1 cellular context compared by ENCODE assay signal in genomic region chr20:25553819-25554296, GRCh38.
TF ChIP-seq lines count a peak whose summit lies in the region.

No MANE protein-coding gene starts in this region.

TF ChIP-seq in HEK293, 187 proteins besides CTCF, POLR2A, EP300 and RAD21 (continued from another document and continues in another):
- TF ChIP-seq ZNF280D (tag by site-specific recombination; IDR thresholded peaks at IDR 0.05) (no peak), ZNF398 (tag by site-specific recombination; IDR thresholded peaks at IDR 0.05) (no peak), ZNF561 (tag by site-specific recombination; IDR thresholded peaks at IDR 0.05; ENCODE audit: borderline replicate concordance) (no peak), ZNF521 (tag by site-specific recombination; IDR thresholded peaks at IDR 0.05) (no peak), ZNF248 (tag by site-specific recombination; IDR thresholded peaks at IDR 0.05) (no peak), ZNF266 (tag by site-specific recombination; IDR thresholded peaks at IDR 0.05; ENCODE audit: low read depth) (no peak), ZNF791 (tag by site-specific recombination; IDR thresholded peaks at IDR 0.05) (no peak), ZNF558 (tag by site-specific recombination; IDR thresholded peaks at IDR 0.05) (no peak), ZNF341 (tag by site-specific recombination; IDR thresholded peaks at IDR 0.05; ENCODE audit: low read depth) (peak; percentile 54), ZBTB49 (tag by site-specific recombination; IDR thresholded peaks at IDR 0.05; ENCODE audit: low read depth) (no peak), PRDM10 (tag by site-specific recombination; IDR thresholded peaks at IDR 0.05) (peak; percentile 40; the same call in 1 of the 2 replicates), BCL11A (tag by site-specific recombination; IDR thresholded peaks at IDR 0.05; ENCODE audit: low read depth) (no peak), ZNF518A (tag by site-specific recombination; conservative IDR thresholded peaks at IDR 0.05; ENCODE audit: low read depth) (no peak), ZNF366 (tag by site-specific recombination; conservative IDR thresholded peaks at IDR 0.05) (no peak), ZBTB7A (tag by site-specific recombination; IDR thresholded peaks at IDR 0.05; ENCODE audit: low read depth) (no peak), GFI1B (tag by site-specific recombination; IDR thresholded peaks at IDR 0.05) (no peak), ZSCAN16 (tag by site-specific recombination; IDR thresholded peaks at IDR 0.05) (peak; percentile 87; the same call in 1 of the 2 replicates), ZNF664 (tag by site-specific recombination; IDR thresholded peaks at IDR 0.05) (no peak), ZNF704 (tag by site-specific recombination; IDR thresholded peaks at IDR 0.05) (no peak), ZNF560 (tag by site-specific recombination; IDR thresholded peaks at IDR 0.05; ENCODE audit: borderline replicate concordance) (no peak), ZNF184 (tag by site-specific recombination; IDR thresholded peaks at IDR 0.05) (no peak), ZBTB8A (tag by site-specific recombination; IDR thresholded peaks at IDR 0.05) (no peak), ZBTB10 (tag by site-specific recombination; IDR thresholded peaks at IDR 0.05) (no peak), ZFP41 (tag by site-specific recombination; IDR thresholded peaks at IDR 0.05; ENCODE audit: borderline replicate concordance) (no peak), ZSCAN4 (tag by site-specific recombination; IDR thresholded peaks at IDR 0.05) (no peak), BCL11B (tag by site-specific recombination; IDR thresholded peaks at IDR 0.05; ENCODE audit: low read depth) (no peak), ZNF311 (tag by site-specific recombination; IDR thresholded peaks at IDR 0.05; ENCODE audit: borderline replicate concordance) (no peak), ZNF792 (tag by site-specific recombination; IDR thresholded peaks at IDR 0.05) (no peak), ZNF350 (tag by site-specific recombination; IDR thresholded peaks at IDR 0.05) (no peak), ELK4 (IDR thresholded peaks at IDR 0.05; ENCODE audit: borderline replicate concordance, low read depth, low read length) (no peak), KLF1 (tag by site-specific recombination; IDR thresholded peaks at IDR 0.05) (no peak)
